Comparison of ENCODE assay signal across 11 cellular contexts in the genomic region with DNA sequence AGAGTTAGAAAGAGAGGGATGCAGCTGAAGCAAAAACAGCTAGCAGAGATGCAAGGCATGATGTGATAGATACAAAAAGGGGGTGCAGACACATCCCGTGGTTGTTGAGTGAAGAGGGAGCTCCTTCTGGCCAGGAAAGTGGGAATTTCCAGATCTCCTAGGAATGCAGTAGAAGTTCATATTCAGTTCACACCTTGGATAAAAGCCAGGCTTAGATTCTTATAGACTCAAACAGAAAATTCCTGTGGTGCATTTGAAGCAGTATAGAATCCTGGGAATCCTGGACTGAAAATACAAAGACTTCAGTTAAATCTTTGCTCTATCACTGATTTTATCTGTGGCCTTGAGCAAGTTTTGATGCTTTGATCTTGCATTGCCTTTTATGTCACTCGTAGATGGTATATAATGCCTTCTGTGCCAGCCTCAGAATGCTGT. TPM values are rescaled to one million over a fixed set of nuclear protein-coding genes. Genes with fewer than 3 reads are reported as not detected.
DNase-seq lines count a peak whose midpoint lies in the region; ATAC-seq and TF ChIP-seq lines count a peak whose summit lies in the region.
"Had no signal": no experiment of that assay in that cellular context is flagged by ENCODE, and none has a peak within 500 bp of the region (broad histone marks: within the 10 kb centered on the region; RNA-seq: fewer than 3 reads in every experiment).

No MANE protein-coding gene starts in this region.

- DNase-seq in Caki2 (ENCODE audit: low read depth) = peak; percentile 48
- peak; percentile 34 for DNase-seq in LHCN-M2 (ENCODE audit: low read depth)
- DNase-seq in cardiac fibroblast (ENCODE audit: low read depth in 2 of 2) = peak; percentile 69 to 85
- DNase-seq in memory B cell (ENCODE audit: low spot score in 2 of 2) = no peak
- DNase-seq in NOMO-1 treated with DMSO at 0.1 percent for 48 hours (lab: John Stamatoyannopoulos, UW; ENCODE audit: unreplicated experiment) = no peak
- DNase-seq in activated T-cell treated with anti-CD3 and anti-CD28 coated beads, Interleukin-2, amount 50 U/mL, for 4 hours = no peak
- DNase-seq in OCI-M1 (lab: John Stamatoyannopoulos, UW) = no peak
- no peak for DNase-seq in psoas muscle
- DNase-seq: H9, NCI-H524 had no signal

- in situ Hi-C loops in Caki2 (cut with HindIII; ENCODE audit: low pct_unique_long_range_greater_than_20kb, low sequenced_read_pairs) = no loop called here

- H3K4me3 Mint-ChIP-seq in memory B cell = no peak overlapping the region
- H3K4me3 Mint-ChIP-seq in activated T-cell treated with anti-CD3 and anti-CD28 coated beads, Interleukin-2, amount 50 U/mL, for 4 hours = no peak overlapping the region
- H3K4me3 Mint-ChIP-seq: H9 had no signal

- no peaks in the 10 kb centered on the region for H3K4me1 Mint-ChIP-seq in memory B cell
- H3K4me1 Mint-ChIP-seq in activated T-cell treated with anti-CD3 and anti-CD28 coated beads, Interleukin-2, amount 50 U/mL, for 4 hours (ENCODE audit: low read depth) = peaks cover 13% of the 10 kb centered on the region
- H3K4me1 Mint-ChIP-seq: H9 had no signal

- H3K27me3 ChIP-seq in psoas muscle (ENCODE audit: insufficient read depth in 3 of 3, low read length in 2 of 3) = no peaks in the 10 kb centered on the region
- H3K27me3 ChIP-seq: vagina had no signal

- intact Hi-C loops in psoas muscle (cut with DNase I) = no loop called here

- no peak for ATAC-seq in memory B cell (ENCODE audit: low read depth)
- no peak for ATAC-seq in activated T-cell treated with anti-CD3 and anti-CD28 coated beads, Interleukin-2, amount 50 U/mL, for 4 hours
- ATAC-seq in psoas muscle = no peak

- H3K27ac ChIP-seq in psoas muscle = no peak overlapping the region
- H3K27ac ChIP-seq: vagina had no signal

- peaks cover 8 to 48% of the 10 kb centered on the region in 2 donors for H3K36me3 ChIP-seq in psoas muscle (ENCODE audit: insufficient read depth in 1 of 2, low read depth in 1 of 2)

- peaks cover 27% of the 10 kb centered on the region for H3K36me3 Mint-ChIP-seq in memory B cell
- peaks cover 47% of the 10 kb centered on the region for H3K36me3 Mint-ChIP-seq in activated T-cell treated with anti-CD3 and anti-CD28 coated beads, Interleukin-2, amount 50 U/mL, for 4 hours (ENCODE audit: insufficient read depth)

- H3K27ac Mint-ChIP-seq in memory B cell = peak overlapping the region; percentile 32

- peaks cover 10% of the 10 kb centered on the region for H3K4me1 ChIP-seq in psoas muscle
- H3K4me1 ChIP-seq: vagina had no signal

- no peak for TF ChIP-seq CTCF in cardiac fibroblast (IDR thresholded peaks at IDR 0.05; ENCODE audit: low read depth, low read length)
- no peak for TF ChIP-seq CTCF in psoas muscle (IDR thresholded peaks at IDR 0.05)

- no peaks in the 10 kb centered on the region for H3K27me3 Mint-ChIP-seq in memory B cell
- H3K27me3 Mint-ChIP-seq in activated T-cell treated with anti-CD3 and anti-CD28 coated beads, Interleukin-2, amount 50 U/mL, for 4 hours (ENCODE audit: low read depth) = no peaks in the 10 kb centered on the region

- H3K9me3 ChIP-seq in psoas muscle = no peaks in the 10 kb centered on the region
- H3K9me3 ChIP-seq: vagina had no signal

- WGBS in psoas muscle, 3 donors = 59 to 66% (median 64%) methylated on average over 2 of the region's 2 CpGs

- no peak overlapping the region for H3K4me3 ChIP-seq in cardiac fibroblast (replicated peaks in 1 of 2; ENCODE audit: low read depth in 2 of 2, low read length in 2 of 2)
- H3K4me3 ChIP-seq in psoas muscle = no peak overlapping the region
- H3K4me3 ChIP-seq: vagina had no signal

- H3K9me3 Mint-ChIP-seq in memory B cell = no peaks in the 10 kb centered on the region
- no peaks in the 10 kb centered on the region for H3K9me3 Mint-ChIP-seq in activated T-cell treated with anti-CD3 and anti-CD28 coated beads, Interleukin-2, amount 50 U/mL, for 4 hours
- H3K9me3 Mint-ChIP-seq: H9 had no signal

RNA-seq across cellular contexts. Expression of gene SGPL1, which starts 33.9 kb away (rescaled TPM):
- 25.5 and 45.9 TPM in 2 replicates for total RNA-seq in Caki2 (2014; rRNA removed; shearing (Covaris generic); ENCODE audit: low replicate concordance)
- 21.5 and 25.2 TPM in 2 replicates for total RNA-seq in LHCN-M2 (2014; rRNA removed)
- 20.1 TPM for polyA plus RNA-seq in LHCN-M2 (2012)
- 10 to 100 TPM; 71.3 to 98.9 (median 90.5) TPM for total RNA-seq in activated T-cell treated with anti-CD3 and anti-CD28 coated beads, Interleukin-2, amount 50 U/mL, for 4 hours
- total RNA-seq in psoas muscle = 10 to 100 TPM in 2 of 4 donors, 1 to 10 TPM in 2; 9.5 to 15.1 (median 11.5) TPM
- 1 to 10 TPM; 3.7 to 7.4 (median 5.2) TPM for polyA plus RNA-seq in psoas muscle

RNA-seq across cellular contexts. Expression of gene PCBD1, which starts 38.8 kb away (rescaled TPM):
- 219 and 223 TPM in 2 replicates for total RNA-seq in Caki2 (2014; rRNA removed; shearing (Covaris generic); ENCODE audit: low replicate concordance)
- total RNA-seq in LHCN-M2 (2014; rRNA removed) = 23.0 and 32.4 TPM in 2 replicates
- 43.6 TPM for polyA plus RNA-seq in LHCN-M2 (2012)
- 10 to 100 TPM; 27.9 to 30.9 (median 28.8) TPM for total RNA-seq in activated T-cell treated with anti-CD3 and anti-CD28 coated beads, Interleukin-2, amount 50 U/mL, for 4 hours
- 100 to 1,000 TPM in 2 of 4 donors, 10 to 100 TPM in 2; 58.9 to 133 (median 95.2) TPM for total RNA-seq in psoas muscle
- 10 to 100 TPM; 53.9 to 92.5 (median 78.3) TPM for polyA plus RNA-seq in psoas muscle

Comparison
In these comparisons a context has a peak if more than half of its experiments do, and no peak if none do; other contexts are left out.
1. DNase-seq: peak in Caki2 (single experiment), LHCN-M2 (single experiment) and cardiac fibroblast (2 of 2); none in memory B cell (0 of 2), NOMO-1 treated with DMSO at 0.1 percent for 48 hours (single experiment), activated T-cell treated with anti-CD3 and anti-CD28 coated beads, Interleukin-2, amount 50 U/mL, for 4 hours (single experiment), OCI-M1 (single experiment) and psoas muscle (0 of 2).